ENCODE assay signal across 15 cellular contexts in genomic region chr15:90259524-90259923, GRCh38. TPM values are rescaled to one million over a fixed set of nuclear protein-coding genes. Genes with fewer than 3 reads are reported as not detected.
A peak's percentile ranks its signal among the peaks of the same experiment; 100 is the strongest.
DNase-seq lines count a peak whose midpoint lies in the region; ATAC-seq and TF ChIP-seq lines count a peak whose summit lies in the region.
"Had no signal": no experiment of that assay in that cellular context is flagged by ENCODE, and none has a peak within 500 bp of the region (broad histone marks: within the 10 kb centered on the region; RNA-seq: fewer than 3 reads in every experiment).

No MANE protein-coding gene starts in this region.

- DNase-seq in T-helper 2 cell treated with Interferon-gamma antibody and Interleukin-4, amounts not matched to agents 5 μg/mL and 100 μg/mL, for 36 hours (ENCODE audit: low spot score) = no peak
- DNase-seq in spleen (no peak), cerebellum (ENCODE audit: low spot score) (no peak)
- DNase-seq in effector memory CD8-positive, alpha-beta T cell = no peak
- no peak for DNase-seq in activated CD4-positive, alpha-beta T cell treated with anti-CD3 and anti-CD28 coated beads, Interleukin-2, amount 50 U/mL, for 48 hours
- DNase-seq: cortex of kidney, lower lobe of right lung, NCI-H187 treated with DMSO at 0.1 percent for 48 hours, transverse colon had no signal

- H3K4me1 Mint-ChIP-seq in T-helper 2 cell treated with Interferon-gamma antibody and Interleukin-4, amounts not matched to agents 5 μg/mL and 100 μg/mL, for 36 hours (ENCODE audit: low read depth) = peaks cover 25% of the 10 kb centered on the region
- H3K4me1 Mint-ChIP-seq in effector memory CD8-positive, alpha-beta T cell (ENCODE audit: low read depth in 2 of 2) = peaks cover 1 to 5% of the 10 kb centered on the region in 2 donors

- H3K36me3 ChIP-seq in spleen = no peaks in the 10 kb centered on the region
- H3K36me3 ChIP-seq: gastroesophageal sphincter, lower lobe of right lung, prostate gland, transverse colon had no signal

- no peaks in the 10 kb centered on the region for H3K27me3 Mint-ChIP-seq in T-helper 2 cell treated with Interferon-gamma antibody and Interleukin-4, amounts not matched to agents 5 μg/mL and 100 μg/mL, for 36 hours (ENCODE audit: low read depth)
- peaks cover 16 to 28% of the 10 kb centered on the region in 2 donors for H3K27me3 Mint-ChIP-seq in effector memory CD8-positive, alpha-beta T cell

- H3K36me3 Mint-ChIP-seq in T-helper 2 cell treated with Interferon-gamma antibody and Interleukin-4, amounts not matched to agents 5 μg/mL and 100 μg/mL, for 36 hours (ENCODE audit: low read depth) = peaks cover 1% of the 10 kb centered on the region
- no peaks in the 10 kb centered on the region for H3K36me3 Mint-ChIP-seq in effector memory CD8-positive, alpha-beta T cell (ENCODE audit: insufficient read depth)

- H3K27ac Mint-ChIP-seq in T-helper 2 cell treated with Interferon-gamma antibody and Interleukin-4, amounts not matched to agents 5 μg/mL and 100 μg/mL, for 36 hours = peak overlapping the region; percentile 79
- peak overlapping the region in 1 of 2 donors; percentile 61 for H3K27ac Mint-ChIP-seq in effector memory CD8-positive, alpha-beta T cell

- no peaks in the 10 kb centered on the region for H3K9me3 Mint-ChIP-seq in T-helper 2 cell treated with Interferon-gamma antibody and Interleukin-4, amounts not matched to agents 5 μg/mL and 100 μg/mL, for 36 hours
- no peaks in the 10 kb centered on the region for H3K9me3 Mint-ChIP-seq in effector memory CD8-positive, alpha-beta T cell

- TF ChIP-seq CTCF in spleen (IDR thresholded peaks at IDR 0.05 in 8 of 11, conservative IDR thresholded peaks at IDR 0.05 in 3 of 11) = no peak

- no peaks in the 10 kb centered on the region for H3K9me3 ChIP-seq in spleen
- H3K9me3 ChIP-seq: gastroesophageal sphincter, lower lobe of right lung, prostate gland, transverse colon had no signal

- peaks cover 3 to 10% (median 6%) of the 10 kb centered on the region in 6 donors for H3K4me1 ChIP-seq in spleen
- H3K4me1 ChIP-seq: prostate gland had no signal

- no peak overlapping the region for H3K4me3 ChIP-seq in spleen
- H3K4me3 ChIP-seq: gastroesophageal sphincter, lower lobe of right lung, prostate gland, transverse colon had no signal

- intact Hi-C loops in spleen (cut with DNase I; ENCODE audit: low total_unique reads) = no loop called here

- TF ChIP-seq POLR2A in GM18505 (IDR thresholded peaks at IDR 0.05; ENCODE audit: borderline replicate concordance, extremely low read depth, insufficient read depth, insufficient read length) = no peak
- no peak for TF ChIP-seq POLR2A in spleen (IDR thresholded peaks at IDR 0.05)

- no peaks in the 10 kb centered on the region for H3K27me3 ChIP-seq in spleen (replicated peaks in 1 of 7)
- H3K27me3 ChIP-seq: gastroesophageal sphincter, transverse colon had no signal

- H3K4me3 Mint-ChIP-seq in T-helper 2 cell treated with Interferon-gamma antibody and Interleukin-4, amounts not matched to agents 5 μg/mL and 100 μg/mL, for 36 hours = peak overlapping the region; percentile 38
- H3K4me3 Mint-ChIP-seq in effector memory CD8-positive, alpha-beta T cell = no peak overlapping the region

- whole genome bisulfite sequencing in spleen, 5 donors = 68 to 87% (median 80%) methylated on average over 5 of the region's 5 CpGs

- no peak overlapping the region for H3K27ac ChIP-seq in spleen
- H3K27ac ChIP-seq: C4-2B, gastroesophageal sphincter, lower lobe of right lung, prostate gland, transverse colon had no signal

- ATAC-seq in GM18505 (IDR thresholded peaks at IDR 0.05; ENCODE audit: unreplicated experiment) = peak; percentile 63
- peak; percentile 62 for ATAC-seq in GM19467 (IDR thresholded peaks at IDR 0.05; ENCODE audit: unreplicated experiment)
- peak; percentile 54 for ATAC-seq in HG03045 (IDR thresholded peaks at IDR 0.05; ENCODE audit: unreplicated experiment)
- ATAC-seq in effector memory CD8-positive, alpha-beta T cell (replicated peaks) = no peak
- ATAC-seq: gastroesophageal sphincter, lower lobe of right lung had no signal

RNA-seq across cellular contexts. Expression of gene NGRN, which starts 5.9 kb away (rescaled TPM):
- total RNA-seq in spleen (10 to 100 TPM; 45.3 to 52.6 (median 46.8) TPM), cerebellum (121 TPM)
- polyA plus RNA-seq in spleen = 10 to 100 TPM; 27.2 to 53.2 (median 38.0) TPM

RNA-seq across cellular contexts. Expression of gene TTLL13, which starts 10.2 kb away (rescaled TPM):
- total RNA-seq in spleen = 1 to 10 TPM in 1 of 7 donors, under 1 TPM in 3, not detected in 3; 0.14 to 1.8 (median 0.35) TPM
- under 1 TPM; 0.03 to 0.17 (median 0.10) TPM for polyA plus RNA-seq in spleen
- total RNA-seq in cerebellum = 0.36 TPM
- total RNA-seq: lower lobe of right lung had no signal

RNA-seq across cellular contexts. Expression of gene GDPGP1, which starts 25.5 kb away (rescaled TPM):
- total RNA-seq in spleen = 10 to 100 TPM in 3 of 7 donors, 1 to 10 TPM in 4; 7.3 to 13.4 (median 9.9) TPM
- polyA plus RNA-seq in spleen = 1 to 10 TPM; 1.9 to 4.3 (median 3.2) TPM
- 10.4 TPM for total RNA-seq in cerebellum

RNA-seq across cellular contexts. Expression of gene CIB1, which starts 25.8 kb away (rescaled TPM):
- total RNA-seq in spleen (10 to 100 TPM; 31.7 to 83.2 (median 77.3) TPM), cerebellum (3.6 TPM)
- polyA plus RNA-seq in spleen = 100 to 1,000 TPM; 166 to 247 (median 212) TPM

RNA-seq across cellular contexts. Expression of gene SEMA4B, which starts 58.4 kb away (rescaled TPM):
- 10 to 100 TPM; 57.7 to 90.0 (median 77.0) TPM for total RNA-seq in spleen
- 10 to 100 TPM; 16.4 to 25.0 (median 16.7) TPM for polyA plus RNA-seq in spleen
- 35.7 TPM for total RNA-seq in cerebellum
